Comparison of ENCODE assay signal across 1 cellular context in the genomic region with DNA sequence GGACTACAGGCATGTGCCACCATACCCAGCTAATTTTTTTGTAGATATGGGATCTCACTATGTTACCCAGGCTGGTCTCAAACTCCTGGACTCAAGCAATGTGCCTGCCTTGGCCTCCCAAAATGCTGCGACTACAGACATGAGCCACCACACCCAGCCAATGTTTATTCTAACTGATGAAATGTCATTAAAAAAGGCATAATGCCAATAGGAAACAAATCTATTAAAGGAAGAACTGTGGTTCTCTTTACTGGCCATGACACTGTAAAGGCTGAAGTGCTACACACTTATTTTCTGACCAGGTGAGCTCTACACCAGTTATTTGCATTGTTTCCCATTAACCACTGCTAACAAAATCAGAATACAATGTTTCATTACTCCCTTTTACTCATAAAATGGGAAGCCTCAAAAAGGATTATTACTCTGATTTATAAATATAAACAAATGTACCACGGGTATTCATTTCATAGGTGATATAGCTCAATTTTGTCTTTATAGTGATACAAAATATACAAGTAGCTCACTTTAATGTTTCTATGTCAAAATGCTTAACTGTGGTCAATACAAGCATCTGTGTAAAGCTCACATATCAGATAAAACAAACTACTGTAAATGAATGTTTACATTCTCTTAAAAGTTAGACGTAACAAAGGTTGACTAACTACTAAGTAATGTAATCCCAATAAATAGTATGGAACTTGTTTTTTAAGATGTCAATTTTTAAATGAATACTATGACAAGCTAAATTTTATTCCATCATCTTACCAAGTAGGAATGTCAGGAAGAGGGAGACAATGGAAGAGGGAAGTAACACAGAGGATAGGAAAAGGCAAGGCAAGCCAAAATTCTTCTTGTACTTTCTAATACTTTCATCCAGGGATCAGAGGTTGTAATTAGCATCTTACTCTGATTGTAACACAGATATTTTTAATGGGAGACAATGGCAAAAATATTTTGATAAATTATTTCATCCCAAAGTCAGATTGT.
TF ChIP-seq lines count a peak whose summit lies in the region.

No MANE protein-coding gene starts in this region.

TF ChIP-seq in IMR-90, 13 proteins besides CTCF, POLR2A, EP300 and RAD21:
- TF ChIP-seq CEBPB (IDR thresholded peaks at IDR 0.05; ENCODE audit: low read depth, low read length) (no peak), FOS (IDR thresholded peaks at IDR 0.05; ENCODE audit: low read depth, low read length) (no peak), SMC3 (IDR thresholded peaks at IDR 0.05; ENCODE audit: low read depth, low read length) (no peak), RCOR1 (IDR thresholded peaks at IDR 0.05; ENCODE audit: insufficient replicate concordance, low read length) (no peak), MAZ (IDR thresholded peaks at IDR 0.05; ENCODE audit: borderline replicate concordance, low read depth, low read length) (no peak), MXI1 (IDR thresholded peaks at IDR 0.05; ENCODE audit: borderline replicate concordance, low read depth, low read length) (no peak), RFX5 (IDR thresholded peaks at IDR 0.05; ENCODE audit: low read depth, low read length) (no peak), NFE2L2 (IDR thresholded peaks at IDR 0.05; ENCODE audit: low read depth, low read length) (no peak), CHD1 (IDR thresholded peaks at IDR 0.05; ENCODE audit: low read depth, low read length) (no peak), BHLHE40 (IDR thresholded peaks at IDR 0.05; ENCODE audit: low read depth, low read length) (no peak), MAFK (IDR thresholded peaks at IDR 0.05; ENCODE audit: low read depth, low read length) (no peak)
- TF ChIP-seq, protein P1, sequence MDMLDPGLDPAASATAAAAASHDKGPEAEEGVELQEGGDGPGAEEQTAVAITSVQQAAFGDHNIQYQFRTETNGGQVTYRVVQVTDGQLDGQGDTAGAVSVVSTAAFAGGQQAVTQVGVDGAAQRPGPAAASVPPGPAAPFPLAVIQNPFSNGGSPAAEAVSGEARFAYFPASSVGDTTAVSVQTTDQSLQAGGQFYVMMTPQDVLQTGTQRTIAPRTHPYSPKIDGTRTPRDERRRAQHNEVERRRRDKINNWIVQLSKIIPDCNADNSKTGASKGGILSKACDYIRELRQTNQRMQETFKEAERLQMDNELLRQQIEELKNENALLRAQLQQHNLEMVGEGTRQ (IDR thresholded peaks at IDR 0.05; ENCODE audit: low read depth, low read length), result no peak
- TF ChIP-seq, protein P2, sequence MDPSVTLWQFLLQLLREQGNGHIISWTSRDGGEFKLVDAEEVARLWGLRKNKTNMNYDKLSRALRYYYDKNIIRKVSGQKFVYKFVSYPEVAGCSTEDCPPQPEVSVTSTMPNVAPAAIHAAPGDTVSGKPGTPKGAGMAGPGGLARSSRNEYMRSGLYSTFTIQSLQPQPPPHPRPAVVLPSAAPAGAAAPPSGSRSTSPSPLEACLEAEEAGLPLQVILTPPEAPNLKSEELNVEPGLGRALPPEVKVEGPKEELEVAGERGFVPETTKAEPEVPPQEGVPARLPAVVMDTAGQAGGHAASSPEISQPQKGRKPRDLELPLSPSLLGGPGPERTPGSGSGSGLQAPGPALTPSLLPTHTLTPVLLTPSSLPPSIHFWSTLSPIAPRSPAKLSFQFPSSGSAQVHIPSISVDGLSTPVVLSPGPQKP (IDR thresholded peaks at IDR 0.05; ENCODE audit: borderline replicate concordance, low read depth, low read length), result no peak
TF ChIP-seq in IMR-90: peak in this region for 0.
